1 cellular context compared by ENCODE assay signal in the genomic region with DNA sequence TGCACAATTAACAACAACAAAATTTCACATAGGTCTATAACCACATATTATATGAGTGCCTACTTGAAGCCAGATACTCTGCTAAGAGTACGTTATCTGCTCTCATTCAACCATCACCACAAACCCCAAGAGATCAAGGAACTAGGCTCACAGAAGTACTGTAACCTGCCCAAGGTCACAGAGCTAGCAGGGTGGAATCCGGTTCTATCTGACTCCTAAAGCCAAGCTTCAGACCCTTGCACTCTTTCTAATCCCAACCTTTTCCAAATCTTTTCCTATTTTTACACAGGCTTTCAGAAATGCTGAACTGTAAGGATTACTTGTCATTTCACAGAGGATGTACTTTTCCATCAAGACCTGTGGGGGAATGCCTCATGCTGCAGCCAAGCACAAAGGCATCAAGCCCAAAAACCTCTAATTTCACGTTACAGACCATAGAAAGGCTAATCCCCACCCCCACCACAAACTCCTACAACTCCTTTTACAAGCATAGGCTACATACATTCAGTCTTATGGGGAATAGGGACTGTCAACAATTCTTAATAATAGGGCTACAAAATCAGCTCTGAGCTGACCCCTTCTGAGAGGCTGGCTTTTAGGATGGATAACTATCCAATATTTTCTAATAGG.
TF ChIP-seq lines count a peak whose summit lies in the region.

No MANE protein-coding gene starts in this region.

TF ChIP-seq in HepG2, 621 proteins besides CTCF, POLR2A, EP300 and RAD21:
- 0 out of 2 replicates have a peak, but pooled peaks have one; percentile 29 for TF ChIP-seq ZBTB39 (CRISPR knock-in tag; IDR thresholded peaks at IDR 0.05)
- no peak for TF ChIP-seq ARNT (IDR thresholded peaks at IDR 0.05)
- no peak for TF ChIP-seq PRMT3 (CRISPR knock-in tag; IDR thresholded peaks at IDR 0.05; ENCODE audit: borderline replicate concordance, low read depth)
